10 cellular contexts compared by ENCODE assay signal in the genomic region with DNA sequence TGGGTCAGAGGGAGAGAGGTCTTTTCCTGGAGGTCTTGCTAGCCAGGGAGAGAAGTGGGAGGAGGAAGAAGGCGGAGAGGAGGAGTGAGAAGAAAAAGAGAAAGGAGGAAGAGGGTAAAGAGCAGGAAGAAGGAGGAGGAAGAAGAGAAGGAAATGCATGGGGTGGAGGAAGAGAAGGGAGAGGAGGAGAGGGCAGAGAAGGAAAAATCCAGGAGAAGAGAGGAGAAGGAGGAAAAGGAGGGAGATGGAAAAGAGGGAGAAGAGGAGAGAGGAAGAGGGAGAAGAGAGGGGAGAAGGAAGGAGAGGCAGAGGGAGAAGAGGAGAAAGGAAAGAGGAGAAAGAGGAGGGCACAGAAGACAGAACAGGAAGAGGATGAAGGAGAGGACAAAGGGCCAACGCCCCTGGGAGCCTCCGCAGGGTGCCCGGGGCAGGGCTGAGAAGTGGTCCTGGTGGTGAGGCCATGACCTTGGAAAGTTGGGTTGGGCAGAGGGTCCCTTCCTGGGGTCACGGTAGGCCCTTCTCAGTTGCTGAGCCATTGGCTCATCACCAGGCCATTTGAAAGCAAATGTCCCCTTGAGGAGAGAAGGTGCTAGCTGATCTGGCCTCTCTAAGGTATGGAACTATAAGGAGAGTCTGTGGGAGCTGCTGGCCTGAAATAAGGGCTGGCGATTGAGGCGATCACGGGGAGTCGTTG. TPM values are rescaled to one million over a fixed set of nuclear protein-coding genes. Genes with fewer than 3 reads are reported as not detected.
DNase-seq lines count a peak whose midpoint lies in the region; ATAC-seq lines count a peak whose summit lies in the region.
"Had no signal": no experiment of that assay in that cellular context is flagged by ENCODE, and none has a peak within 500 bp of the region (broad histone marks: within the 10 kb centered on the region; RNA-seq: fewer than 3 reads in every experiment).

No MANE protein-coding gene starts in this region.

- DNase-seq in activated T-cell treated with anti-CD3 and anti-CD28 coated beads, Interleukin-2, amount 50 U/mL, for 24 hours = no peak
- no peak for DNase-seq in activated T-cell treated with anti-CD3 and anti-CD28 coated beads, Interleukin-2, amount 50 U/mL, for 1 hour
- no peak for DNase-seq in activated CD4-positive, alpha-beta memory T cell treated with anti-CD3 and anti-CD28 coated beads, Interleukin-2, amount 10 ng/mL, durations not matched to agents 7 days and 5 days
- DNase-seq in stimulated activated naive B cell treated with anti-CD40 and anti-IgM and Interleukin-4, amounts not matched to agents 10 μg/mL and 1 μg/mL and 100 μg/mL, for 72 hours = no peak
- DNase-seq in MG63 (no peak), RPMI8226 (no peak)
- DNase-seq: SHP77 treated with DMSO at 0.1 percent for 48 hours had no signal

- H3K36me3 ChIP-seq in iPS-18a (ENCODE audit: control insufficient read depth, low read depth, low read length) (no peaks in the 10 kb centered on the region), MG63 (no peaks in the 10 kb centered on the region)

- peaks cover 9% of the 10 kb centered on the region for H3K4me1 Mint-ChIP-seq in activated T-cell treated with anti-CD3 and anti-CD28 coated beads, Interleukin-2, amount 50 U/mL, for 24 hours (ENCODE audit: low read depth)
- peaks cover 10% of the 10 kb centered on the region for H3K4me1 Mint-ChIP-seq in activated CD4-positive, alpha-beta memory T cell treated with anti-CD3 and anti-CD28 coated beads, Interleukin-2, amount 10 ng/mL, durations not matched to agents 7 days and 5 days
- H3K4me1 Mint-ChIP-seq in stimulated activated naive B cell treated with anti-CD40 and anti-IgM and Interleukin-4, amounts not matched to agents 10 μg/mL and 1 μg/mL and 100 μg/mL, for 72 hours = peaks cover 12 to 18% of the 10 kb centered on the region in 2 donors

- peaks cover 31% of the 10 kb centered on the region for H3K27me3 ChIP-seq in iPS-18a (ENCODE audit: control insufficient read depth, insufficient read depth, low read length)
- no peaks in the 10 kb centered on the region for H3K27me3 ChIP-seq in MG63

- no peaks in the 10 kb centered on the region for H3K9me3 Mint-ChIP-seq in activated T-cell treated with anti-CD3 and anti-CD28 coated beads, Interleukin-2, amount 50 U/mL, for 24 hours
- H3K9me3 Mint-ChIP-seq in activated CD4-positive, alpha-beta memory T cell treated with anti-CD3 and anti-CD28 coated beads, Interleukin-2, amount 10 ng/mL, durations not matched to agents 7 days and 5 days = no peaks in the 10 kb centered on the region
- H3K9me3 Mint-ChIP-seq in stimulated activated naive B cell treated with anti-CD40 and anti-IgM and Interleukin-4, amounts not matched to agents 10 μg/mL and 1 μg/mL and 100 μg/mL, for 72 hours = no peaks in the 10 kb centered on the region

- H3K4me3 Mint-ChIP-seq in activated T-cell treated with anti-CD3 and anti-CD28 coated beads, Interleukin-2, amount 50 U/mL, for 24 hours = peak overlapping the region; percentile 56
- peak overlapping the region; percentile 67 for H3K4me3 Mint-ChIP-seq in activated CD4-positive, alpha-beta memory T cell treated with anti-CD3 and anti-CD28 coated beads, Interleukin-2, amount 10 ng/mL, durations not matched to agents 7 days and 5 days
- H3K4me3 Mint-ChIP-seq in stimulated activated naive B cell treated with anti-CD40 and anti-IgM and Interleukin-4, amounts not matched to agents 10 μg/mL and 1 μg/mL and 100 μg/mL, for 72 hours = peak overlapping the region; percentile 62 to 86

- H3K27ac Mint-ChIP-seq in activated T-cell treated with anti-CD3 and anti-CD28 coated beads, Interleukin-2, amount 50 U/mL, for 24 hours = no peak overlapping the region
- H3K27ac Mint-ChIP-seq in activated CD4-positive, alpha-beta memory T cell treated with anti-CD3 and anti-CD28 coated beads, Interleukin-2, amount 10 ng/mL, durations not matched to agents 7 days and 5 days = no peak overlapping the region
- H3K27ac Mint-ChIP-seq in stimulated activated naive B cell treated with anti-CD40 and anti-IgM and Interleukin-4, amounts not matched to agents 10 μg/mL and 1 μg/mL and 100 μg/mL, for 72 hours = peak overlapping the region; percentile 22

- H3K9me3 ChIP-seq in iPS-18a (ENCODE audit: control insufficient read depth, low read depth, low read length) = no peaks in the 10 kb centered on the region
- H3K9me3 ChIP-seq in MG63 = no peaks in the 10 kb centered on the region

- peak overlapping the region; percentile 68 for H3K4me3 ChIP-seq in iPS-18a (ENCODE audit: low read length)
- H3K4me3 ChIP-seq in MG63 = no peak overlapping the region

- peaks cover 20% of the 10 kb centered on the region for H3K4me1 ChIP-seq in iPS-18a (ENCODE audit: control insufficient read depth, low read depth, low read length)

- no peak overlapping the region for H3K27ac ChIP-seq in iPS-18a (ENCODE audit: low read length)

- CTCF ChIA-PET in activated CD4-positive, alpha-beta memory T cell treated with anti-CD3 and anti-CD28 coated beads, Interleukin-2, amount 10 ng/mL, durations not matched to agents 7 days and 5 days (lab: Charles Lee) = no interaction called here

- POLR2A ChIA-PET in activated CD4-positive, alpha-beta memory T cell treated with anti-CD3 and anti-CD28 coated beads, Interleukin-2, amount 10 ng/mL, durations not matched to agents 7 days and 5 days (lab: Charles Lee) = no interaction called here

- H3K9ac ChIP-seq in iPS-18a (ENCODE audit: low read length) = no peak overlapping the region

- no peaks in the 10 kb centered on the region for H3K36me3 Mint-ChIP-seq in activated T-cell treated with anti-CD3 and anti-CD28 coated beads, Interleukin-2, amount 50 U/mL, for 24 hours (ENCODE audit: low read depth)
- no peaks in the 10 kb centered on the region for H3K36me3 Mint-ChIP-seq in activated CD4-positive, alpha-beta memory T cell treated with anti-CD3 and anti-CD28 coated beads, Interleukin-2, amount 10 ng/mL, durations not matched to agents 7 days and 5 days (ENCODE audit: low read depth)
- no peaks in the 10 kb centered on the region for H3K36me3 Mint-ChIP-seq in stimulated activated naive B cell treated with anti-CD40 and anti-IgM and Interleukin-4, amounts not matched to agents 10 μg/mL and 1 μg/mL and 100 μg/mL, for 72 hours

- no peak for ATAC-seq in stimulated activated naive B cell treated with anti-CD40 and anti-IgM and Interleukin-4, amounts not matched to agents 10 μg/mL and 1 μg/mL and 100 μg/mL, for 72 hours (replicated peaks)
- ATAC-seq in GM19351 (IDR thresholded peaks at IDR 0.05; ENCODE audit: unreplicated experiment) = no peak

- peaks cover 44% of the 10 kb centered on the region for H3K27me3 Mint-ChIP-seq in activated T-cell treated with anti-CD3 and anti-CD28 coated beads, Interleukin-2, amount 50 U/mL, for 24 hours
- H3K27me3 Mint-ChIP-seq in activated CD4-positive, alpha-beta memory T cell treated with anti-CD3 and anti-CD28 coated beads, Interleukin-2, amount 10 ng/mL, durations not matched to agents 7 days and 5 days = peaks cover 42% of the 10 kb centered on the region
- peaks cover 42 to 46% of the 10 kb centered on the region in 2 donors for H3K27me3 Mint-ChIP-seq in stimulated activated naive B cell treated with anti-CD40 and anti-IgM and Interleukin-4, amounts not matched to agents 10 μg/mL and 1 μg/mL and 100 μg/mL, for 72 hours

RNA-seq across cellular contexts. Expression of a gene that starts 1.2 kb away (rescaled TPM):
- total RNA-seq in activated CD4-positive, alpha-beta memory T cell treated with anti-CD3 and anti-CD28 coated beads, Interleukin-2, amount 10 ng/mL, durations not matched to agents 7 days and 5 days = under 1 TPM in 1 of 2 experiments, not detected in 1; 0.15 TPM
- total RNA-seq in MG63 (2014; rRNA removed; shearing (Covaris generic); ENCODE audit: low replicate concordance) = 11.7 and 22.9 TPM in 2 replicates

RNA-seq across cellular contexts. Expression of a gene that starts 37.5 kb away (rescaled TPM):
- not detected for total RNA-seq in activated CD4-positive, alpha-beta memory T cell treated with anti-CD3 and anti-CD28 coated beads, Interleukin-2, amount 10 ng/mL, durations not matched to agents 7 days and 5 days
- total RNA-seq in MG63 (2014; rRNA removed; shearing (Covaris generic); ENCODE audit: low replicate concordance) = not detected in 2 replicates
- total RNA-seq: fibroblast of villous mesenchyme had no signal

RNA-seq across cellular contexts. Expression of a gene that starts 51.1 kb away (rescaled TPM):
- not detected for total RNA-seq in activated CD4-positive, alpha-beta memory T cell treated with anti-CD3 and anti-CD28 coated beads, Interleukin-2, amount 10 ng/mL, durations not matched to agents 7 days and 5 days
- total RNA-seq in MG63 (2014; rRNA removed; shearing (Covaris generic); ENCODE audit: low replicate concordance) = not detected in 2 replicates
- total RNA-seq: fibroblast of villous mesenchyme had no signal
